In genomic region chr14:95437715-95438114, GRCh38 we compare ENCODE assay signal across 28 cellular contexts.
"Had no signal": no experiment of that assay in that cellular context is flagged by ENCODE, and none has a peak within 500 bp of the region (broad histone marks: within the 10 kb centered on the region; RNA-seq: fewer than 3 reads in every experiment).

No MANE protein-coding gene starts in this region.

- H3K36me3 Mint-ChIP-seq: WTC11 had no signal

- H3K4me3 Mint-ChIP-seq: activated CD4-positive, alpha-beta memory T cell treated with anti-CD3 and anti-CD28 coated beads, Interleukin-2, amount 10 ng/mL, durations not matched to agents 7 days and 5 days; activated naive CD4-positive, alpha-beta T cell treated with anti-CD3 and anti-CD28 coated beads, Interleukin-2, amount 10 ng/mL, durations not matched to agents 7 days and 5 days; activated naive CD8-positive, alpha-beta T cell treated with anti-CD3 and anti-CD28 coated beads for 36 hours; WTC11 had no signal

- ATAC-seq: K562, WTC11 had no signal

- H3K9me3 Mint-ChIP-seq: activated CD4-positive, alpha-beta memory T cell treated with anti-CD3 and anti-CD28 coated beads, Interleukin-2, amount 10 ng/mL, durations not matched to agents 7 days and 5 days; activated naive CD4-positive, alpha-beta T cell treated with anti-CD3 and anti-CD28 coated beads, Interleukin-2, amount 10 ng/mL, durations not matched to agents 7 days and 5 days; activated naive CD8-positive, alpha-beta T cell treated with anti-CD3 and anti-CD28 coated beads for 36 hours had no signal

- H3K27ac Mint-ChIP-seq: activated CD4-positive, alpha-beta memory T cell treated with anti-CD3 and anti-CD28 coated beads, Interleukin-2, amount 10 ng/mL, durations not matched to agents 7 days and 5 days; activated naive CD4-positive, alpha-beta T cell treated with anti-CD3 and anti-CD28 coated beads, Interleukin-2, amount 10 ng/mL, durations not matched to agents 7 days and 5 days; activated naive CD8-positive, alpha-beta T cell treated with anti-CD3 and anti-CD28 coated beads for 36 hours; activated T-helper 2 cell treated with anti-CD3 and anti-CD28 coated beads, Interferon-gamma antibody, Interleukin-2, Interleukin-4, amounts not matched to agents 10 μg/mL and 5 μg/mL and 100 μg/mL, durations not matched to agents 14 hours and 24 hours and 36 hours; WTC11 had no signal

- H3K4me1 Mint-ChIP-seq: WTC11 had no signal

- H3K27me3 Mint-ChIP-seq: activated CD4-positive, alpha-beta memory T cell treated with anti-CD3 and anti-CD28 coated beads, Interleukin-2, amount 10 ng/mL, durations not matched to agents 7 days and 5 days; activated naive CD4-positive, alpha-beta T cell treated with anti-CD3 and anti-CD28 coated beads, Interleukin-2, amount 10 ng/mL, durations not matched to agents 7 days and 5 days; activated naive CD8-positive, alpha-beta T cell treated with anti-CD3 and anti-CD28 coated beads for 36 hours had no signal

- DNase-seq: activated CD4-positive, alpha-beta memory T cell treated with anti-CD3 and anti-CD28 coated beads, Interleukin-2, amount 10 ng/mL, durations not matched to agents 7 days and 5 days; activated CD4-positive, alpha-beta T cell treated with anti-CD3 and anti-CD28 coated beads, Interleukin-2, amount 50 U/mL, for 1 hour; activated CD8-positive, alpha-beta memory T cell treated with anti-CD3 and anti-CD28 coated beads, Interleukin-2, amount 50 U/mL, for 48 hours; activated gamma-delta T cell treated with Interleukin-2 at 50 U/mL for 16 hours; activated naive CD4-positive, alpha-beta T cell treated with anti-CD3 and anti-CD28 coated beads, Interleukin-2, amount 10 ng/mL, durations not matched to agents 7 days and 5 days; activated naive CD8-positive, alpha-beta T cell treated with anti-CD3 and anti-CD28 coated beads for 36 hours; activated T-cell treated with anti-CD3 and anti-CD28 coated beads, Interleukin-2, amount 50 U/mL, for 48 hours; adrenal gland; anterior cingulate cortex; cerebellar nuclear complex; Karpas-422; NCI-H1048; NCI-H1930; NCI-H2171 treated with DMSO at 0.1 percent for 48 hours; NCI-H226; NCI-H510A; NCI-H526 treated with DMSO at 0.1 percent for 48 hours; NCI-H82; OCI-M1; Peyer's patch; Right ventricle myocardium superior; SJCRH30; SK-N-SH; SW 1271; T-helper 9 cell had no signal
